1 cellular context compared by ENCODE assay signal in the genomic region with DNA sequence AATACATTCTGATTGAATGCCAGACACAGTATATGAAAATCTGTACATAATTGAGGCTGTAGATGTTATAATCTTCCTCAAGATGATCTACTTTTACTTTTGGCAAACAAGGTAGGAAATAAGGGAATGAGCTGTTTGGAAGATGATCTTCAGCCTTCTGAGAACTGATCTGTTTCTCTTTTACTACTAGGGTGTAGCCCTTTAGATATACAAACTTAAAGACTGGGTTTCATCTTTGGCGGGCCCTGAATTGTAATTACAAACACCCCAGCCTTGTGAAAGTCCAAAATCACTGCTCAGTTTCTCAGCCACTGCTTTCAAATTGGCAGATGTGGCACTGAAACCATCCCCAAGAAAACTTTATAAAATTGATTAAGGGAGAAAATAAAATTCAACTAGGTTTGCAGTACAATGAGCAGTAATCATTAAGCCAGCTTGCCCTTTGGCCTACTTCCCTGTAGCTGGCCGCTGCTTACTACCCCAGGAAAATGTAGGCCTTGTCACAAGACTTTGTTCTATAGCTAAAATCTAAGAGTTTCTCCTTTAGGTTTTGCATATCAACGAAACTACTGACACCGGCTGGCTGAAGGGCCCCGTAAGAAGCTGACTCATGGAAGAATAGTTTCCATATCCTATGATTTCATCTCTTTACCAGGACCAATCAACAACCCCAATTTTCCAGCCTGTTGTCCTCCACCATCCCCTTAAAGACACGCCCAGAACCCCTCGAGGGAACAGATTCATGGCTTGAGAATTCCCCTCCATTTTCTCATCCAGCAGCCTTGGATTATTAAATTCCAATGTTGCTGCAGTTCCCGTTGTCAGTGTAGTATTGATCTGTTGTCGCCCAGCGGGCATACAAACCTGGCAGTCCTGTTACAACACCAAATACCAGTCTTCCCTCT.
TF ChIP-seq lines count a peak whose summit lies in the region.

No MANE protein-coding gene starts in this region.

TF ChIP-seq in GM23338, 12 proteins besides CTCF, POLR2A, EP300 and RAD21 (continued from another document):
- TF ChIP-seq, protein P1, sequence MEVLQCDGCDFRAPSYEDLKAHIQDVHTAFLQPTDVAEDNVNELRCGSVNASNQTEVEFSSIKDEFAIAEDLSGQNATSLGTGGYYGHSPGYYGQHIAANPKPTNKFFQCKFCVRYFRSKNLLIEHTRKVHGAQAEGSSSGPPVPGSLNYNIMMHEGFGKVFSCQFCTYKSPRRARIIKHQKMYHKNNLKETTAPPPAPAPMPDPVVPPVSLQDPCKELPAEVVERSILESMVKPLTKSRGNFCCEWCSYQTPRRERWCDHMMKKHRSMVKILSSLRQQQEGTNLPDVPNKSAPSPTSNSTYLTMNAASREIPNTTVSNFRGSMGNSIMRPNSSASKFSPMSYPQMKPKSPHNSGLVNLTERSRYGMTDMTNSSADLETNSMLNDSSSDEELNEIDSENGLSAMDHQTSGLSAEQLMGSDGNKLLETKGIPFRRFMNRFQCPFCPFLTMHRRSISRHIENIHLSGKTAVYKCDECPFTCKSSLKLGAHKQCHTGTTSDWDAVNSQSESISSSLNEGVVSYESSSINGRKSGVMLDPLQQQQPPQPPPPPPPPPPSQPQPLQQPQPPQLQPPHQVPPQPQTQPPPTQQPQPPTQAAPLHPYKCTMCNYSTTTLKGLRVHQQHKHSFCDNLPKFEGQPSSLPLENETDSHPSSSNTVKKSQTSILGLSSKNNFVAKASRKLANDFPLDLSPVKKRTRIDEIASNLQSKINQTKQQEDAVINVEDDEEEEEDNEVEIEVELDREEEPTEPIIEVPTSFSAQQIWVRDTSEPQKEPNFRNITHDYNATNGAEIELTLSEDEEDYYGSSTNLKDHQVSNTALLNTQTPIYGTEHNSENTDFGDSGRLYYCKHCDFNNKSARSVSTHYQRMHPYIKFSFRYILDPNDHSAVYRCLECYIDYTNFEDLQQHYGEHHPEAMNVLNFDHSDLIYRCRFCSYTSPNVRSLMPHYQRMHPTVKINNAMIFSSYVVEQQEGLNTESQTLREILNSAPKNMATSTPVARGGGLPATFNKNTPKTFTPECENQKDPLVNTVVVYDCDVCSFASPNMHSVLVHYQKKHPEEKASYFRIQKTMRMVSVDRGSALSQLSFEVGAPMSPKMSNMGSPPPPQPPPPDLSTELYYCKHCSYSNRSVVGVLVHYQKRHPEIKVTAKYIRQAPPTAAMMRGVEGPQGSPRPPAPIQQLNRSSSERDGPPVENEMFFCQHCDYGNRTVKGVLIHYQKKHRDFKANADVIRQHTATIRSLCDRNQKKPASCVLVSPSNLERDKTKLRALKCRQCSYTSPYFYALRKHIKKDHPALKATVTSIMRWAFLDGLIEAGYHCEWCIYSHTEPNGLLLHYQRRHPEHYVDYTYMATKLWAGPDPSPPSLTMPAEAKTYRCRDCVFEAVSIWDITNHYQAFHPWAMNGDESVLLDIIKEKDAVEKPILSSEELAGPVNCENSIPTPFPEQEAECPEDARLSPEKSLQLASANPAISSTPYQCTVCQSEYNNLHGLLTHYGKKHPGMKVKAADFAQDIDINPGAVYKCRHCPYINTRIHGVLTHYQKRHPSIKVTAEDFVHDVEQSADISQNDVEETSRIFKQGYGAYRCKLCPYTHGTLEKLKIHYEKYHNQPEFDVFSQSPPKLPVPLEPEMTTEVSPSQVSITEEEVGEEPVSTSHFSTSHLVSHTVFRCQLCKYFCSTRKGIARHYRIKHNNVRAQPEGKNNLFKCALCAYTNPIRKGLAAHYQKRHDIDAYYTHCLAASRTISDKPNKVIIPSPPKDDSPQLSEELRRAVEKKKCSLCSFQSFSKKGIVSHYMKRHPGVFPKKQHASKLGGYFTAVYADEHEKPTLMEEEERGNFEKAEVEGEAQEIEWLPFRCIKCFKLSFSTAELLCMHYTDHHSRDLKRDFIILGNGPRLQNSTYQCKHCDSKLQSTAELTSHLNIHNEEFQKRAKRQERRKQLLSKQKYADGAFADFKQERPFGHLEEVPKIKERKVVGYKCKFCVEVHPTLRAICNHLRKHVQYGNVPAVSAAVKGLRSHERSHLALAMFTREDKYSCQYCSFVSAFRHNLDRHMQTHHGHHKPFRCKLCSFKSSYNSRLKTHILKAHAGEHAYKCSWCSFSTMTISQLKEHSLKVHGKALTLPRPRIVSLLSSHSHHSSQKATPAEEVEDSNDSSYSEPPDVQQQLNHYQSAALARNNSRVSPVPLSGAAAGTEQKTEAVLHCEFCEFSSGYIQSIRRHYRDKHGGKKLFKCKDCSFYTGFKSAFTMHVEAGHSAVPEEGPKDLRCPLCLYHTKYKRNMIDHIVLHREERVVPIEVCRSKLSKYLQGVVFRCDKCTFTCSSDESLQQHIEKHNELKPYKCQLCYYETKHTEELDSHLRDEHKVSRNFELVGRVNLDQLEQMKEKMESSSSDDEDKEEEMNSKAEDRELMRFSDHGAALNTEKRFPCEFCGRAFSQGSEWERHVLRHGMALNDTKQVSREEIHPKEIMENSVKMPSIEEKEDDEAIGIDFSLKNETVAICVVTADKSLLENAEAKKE (CRISPR knock-in tag; IDR thresholded peaks at IDR 0.05) = no peak
- TF ChIP-seq EZH2 (IDR thresholded peaks at IDR 0.05; ENCODE audit: low read depth, unreplicated experiment) = no peak
- no peak for TF ChIP-seq CREB1 (CRISPR knock-in tag; IDR thresholded peaks at IDR 0.05; ENCODE audit: low read depth)
- no peak for TF ChIP-seq STAT1 (IDR thresholded peaks at IDR 0.05; ENCODE audit: unreplicated experiment)
